In the genomic region with DNA sequence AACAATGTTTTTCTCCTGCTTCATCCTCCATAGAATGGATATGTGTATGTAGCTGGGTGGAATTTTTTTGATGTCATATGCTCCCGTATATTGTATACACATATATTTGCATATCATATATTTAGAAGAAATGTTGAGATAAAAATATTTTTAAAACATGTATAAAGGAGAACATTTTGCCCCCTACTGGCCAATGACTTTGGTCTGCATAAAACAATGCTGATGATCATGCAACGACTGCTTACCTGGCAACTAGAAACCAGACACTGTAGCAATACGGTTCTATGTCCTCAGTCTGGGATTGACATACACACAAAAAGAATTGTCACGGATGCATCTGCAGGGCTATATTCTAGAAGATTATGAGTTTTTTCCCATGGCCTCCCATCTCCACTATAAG, we compare ENCODE assay signal across 15 cellular contexts.
DNase-seq lines count a peak whose midpoint lies in the region; ATAC-seq, FAIRE-seq and TF ChIP-seq lines count a peak whose summit lies in the region.
"Had no signal": no experiment of that assay in that cellular context is flagged by ENCODE, and none has a peak within 500 bp of the region (broad histone marks: within the 10 kb centered on the region; RNA-seq: fewer than 3 reads in every experiment).

No MANE protein-coding gene starts in this region.

- H3T11ph ChIP-seq in H9 (ENCODE audit: low read length): no peak overlapping the region

- no peak overlapping the region for H2BK20ac ChIP-seq in H9 (ENCODE audit: low read depth, low read length, poor library complexity, severe bottlenecking)

- CTCF ChIA-PET in activated naive CD4-positive, alpha-beta T cell treated with anti-CD3 and anti-CD28 coated beads, Interleukin-2, amount 10 ng/mL, durations not matched to agents 7 days and 5 days (lab: Charles Lee): no interaction called here

- no peak overlapping the region for H3K14ac ChIP-seq in H9 (ENCODE audit: insufficient read depth, low read length)

- DNase-seq in H9 (no peak), NCI-H526 treated with DMSO at 0.1 percent for 48 hours (lab: John Stamatoyannopoulos, UW) (peak; percentile 28), bronchial epithelial cell (ENCODE audit: low read depth) (peak; percentile 13), sigmoid colon (no peak), cerebellar nuclear complex (lab: John Stamatoyannopoulos, UW) (no peak)
- DNase-seq in activated naive CD4-positive, alpha-beta T cell treated with anti-CD3 and anti-CD28 coated beads, Interleukin-2, amount 10 ng/mL, durations not matched to agents 7 days and 5 days: no peak
- DNase-seq: activated T-cell treated with anti-CD3 and anti-CD28 coated beads, Interleukin-2, amount 50 U/mL, for 72 hours; immature natural killer cell; naive B cell; NCI-H345; testis had no signal

- H3K4me1 ChIP-seq in H9 (ENCODE audit: insufficient read depth, low read length): no peaks in the 10 kb centered on the region
- H3K4me1 ChIP-seq in sigmoid colon: no peaks in the 10 kb centered on the region
- H3K4me1 ChIP-seq: testis had no signal

- H3K36me3 ChIP-seq in bronchial epithelial cell (ENCODE audit: control insufficient read depth, insufficient read depth, low read length) (no peaks in the 10 kb centered on the region), sigmoid colon (no peaks in the 10 kb centered on the region)

- TF ChIP-seq EP300 in sigmoid colon (IDR thresholded peaks at IDR 0.05): no peak

- H3K9me3 ChIP-seq in H9 (ENCODE audit: control insufficient read depth, low read depth, low read length) (no peaks in the 10 kb centered on the region), sigmoid colon (no peaks in the 10 kb centered on the region)
- H3K9me3 ChIP-seq: testis had no signal

- no peak overlapping the region for H3K27ac Mint-ChIP-seq in H9
- no peak overlapping the region for H3K27ac Mint-ChIP-seq in nephron
- no peak overlapping the region for H3K27ac Mint-ChIP-seq in activated naive CD4-positive, alpha-beta T cell treated with anti-CD3 and anti-CD28 coated beads, Interleukin-2, amount 10 ng/mL, durations not matched to agents 7 days and 5 days
- H3K27ac Mint-ChIP-seq: activated T-cell treated with anti-CD3 and anti-CD28 coated beads, Interleukin-2, amount 50 U/mL, for 72 hours; brain; immature natural killer cell; naive B cell had no signal

- H3K9ac ChIP-seq in H9 (ENCODE audit: extremely low read depth, insufficient read length, low read length): no peak overlapping the region
- H3K9ac ChIP-seq: KMS-11 had no signal

- no peak overlapping the region for H2BK5ac ChIP-seq in H9 (ENCODE audit: insufficient read length, low read length)

- no peak overlapping the region for H3K18ac ChIP-seq in H9 (ENCODE audit: insufficient read length, low read depth, low read length)

- H3K79me2 ChIP-seq in H9 (ENCODE audit: insufficient read depth, low read length): no peaks in the 10 kb centered on the region

- no peaks in the 10 kb centered on the region; a peak in 1 of 7 replicates for H3K36me3 Mint-ChIP-seq in H9 (ENCODE audit: insufficient read depth in 1 of 3, low read depth in 3 of 3)
- H3K36me3 Mint-ChIP-seq in nephron (ENCODE audit: low read depth): no peaks in the 10 kb centered on the region
- H3K36me3 Mint-ChIP-seq in activated naive CD4-positive, alpha-beta T cell treated with anti-CD3 and anti-CD28 coated beads, Interleukin-2, amount 10 ng/mL, durations not matched to agents 7 days and 5 days: no peaks in the 10 kb centered on the region
- H3K36me3 Mint-ChIP-seq: brain, immature natural killer cell, naive B cell had no signal

- H3K79me1 ChIP-seq in H9 (ENCODE audit: insufficient read depth, low read depth, low read length, poor library complexity, severe bottlenecking): no peaks in the 10 kb centered on the region

- H4K8ac ChIP-seq in H9 (replicated peaks; ENCODE audit: insufficient read length, low read depth, low read length): no peak overlapping the region

- no peaks in the 10 kb centered on the region for H3K23me2 ChIP-seq in H9 (ENCODE audit: insufficient read length, low read depth, low read length, poor library complexity, severe bottlenecking)

- H3K4me3 Mint-ChIP-seq in H9 (no peak overlapping the region), nephron (no peak overlapping the region)
- H3K4me3 Mint-ChIP-seq in activated naive CD4-positive, alpha-beta T cell treated with anti-CD3 and anti-CD28 coated beads, Interleukin-2, amount 10 ng/mL, durations not matched to agents 7 days and 5 days: no peak overlapping the region
- H3K4me3 Mint-ChIP-seq: activated T-cell treated with anti-CD3 and anti-CD28 coated beads, Interleukin-2, amount 50 U/mL, for 72 hours; brain; immature natural killer cell; naive B cell had no signal

- no peak overlapping the region for H2AFZ ChIP-seq in H9 (ENCODE audit: low read length)

- intact Hi-C loops in sigmoid colon (cut with DNase I): no loop called here

- no peak overlapping the region for H2AK5ac ChIP-seq in H9 (ENCODE audit: insufficient read length, low read length)

- no peak overlapping the region for H2BK15ac ChIP-seq in H9 (ENCODE audit: low read depth, low read length)

- no peak for FAIRE-seq in bronchial epithelial cell (lab: Jason Lieb, UNC)

- no CpG with 5 or more reads among the region's 4 CpGs for WGBS in H9 (ENCODE audit: extremely low coverage, insufficient read length, low lambda C conversion rate)
- 67 to 68% methylated on average over 4 of the region's 4 CpGs for WGBS in sigmoid colon, 2 donors

- H4K5ac ChIP-seq in H9 (ENCODE audit: insufficient read length, low read depth, low read length): no peak overlapping the region

- no peak overlapping the region for H3K4ac ChIP-seq in H9 (ENCODE audit: low read depth, low read length)

- H2BK12ac ChIP-seq in H9 (ENCODE audit: insufficient read length, low read depth, low read length): no peak overlapping the region

- H3K27ac ChIP-seq in H9 (ENCODE audit: insufficient read length, low read depth, low read length): no peak overlapping the region
- no peak overlapping the region for H3K27ac ChIP-seq in sigmoid colon
- H3K27ac ChIP-seq: KMS-11, testis had no signal

- peaks cover 43% of the 10 kb centered on the region for H3K27me3 Mint-ChIP-seq in H9 (ENCODE audit: low read depth)
- H3K27me3 Mint-ChIP-seq in nephron (ENCODE audit: low read depth): no peaks in the 10 kb centered on the region
- no peaks in the 10 kb centered on the region for H3K27me3 Mint-ChIP-seq in activated naive CD4-positive, alpha-beta T cell treated with anti-CD3 and anti-CD28 coated beads, Interleukin-2, amount 10 ng/mL, durations not matched to agents 7 days and 5 days
- H3K27me3 Mint-ChIP-seq: naive B cell had no signal

- H4K91ac ChIP-seq in H9 (ENCODE audit: insufficient read length, low read depth, low read length): no peak overlapping the region

- H4K20me1 ChIP-seq in H9 (ENCODE audit: control insufficient read depth, insufficient read depth, insufficient read length): no peaks in the 10 kb centered on the region

- no peak for ATAC-seq in HG02798 (IDR thresholded peaks at IDR 0.05; ENCODE audit: poor library complexity, unreplicated experiment)
- ATAC-seq: activated T-cell treated with anti-CD3 and anti-CD28 coated beads, Interleukin-2, amount 50 U/mL, for 72 hours had no signal

- H2BK120ac ChIP-seq in H9 (ENCODE audit: low read depth, low read length, poor library complexity, severe bottlenecking): no peak overlapping the region

- H3K27me3 ChIP-seq in H9 (ENCODE audit: insufficient read depth, low read length) (no peaks in the 10 kb centered on the region), bronchial epithelial cell (ENCODE audit: control insufficient read depth, insufficient read depth, low read length) (no peaks in the 10 kb centered on the region), sigmoid colon (no peaks in the 10 kb centered on the region)
- H3K27me3 ChIP-seq: testis had no signal

- H3K4me3 ChIP-seq in bronchial epithelial cell (ENCODE audit: low read depth, low read length) (no peak overlapping the region), sigmoid colon (no peak overlapping the region)
- H3K4me3 ChIP-seq: testis had no signal

- no peak for TF ChIP-seq POLR2A in sigmoid colon (IDR thresholded peaks at IDR 0.05)

- H3K4me1 Mint-ChIP-seq in H9 (peaks cover 7 to 10% of the 10 kb centered on the region in 2 experiments), nephron (peaks cover 8% of the 10 kb centered on the region)
- H3K4me1 Mint-ChIP-seq in activated naive CD4-positive, alpha-beta T cell treated with anti-CD3 and anti-CD28 coated beads, Interleukin-2, amount 10 ng/mL, durations not matched to agents 7 days and 5 days: no peaks in the 10 kb centered on the region
- H3K4me1 Mint-ChIP-seq: immature natural killer cell, naive B cell had no signal

- H3K9me3 Mint-ChIP-seq in H9: peaks cover 0 to 3% of the 10 kb centered on the region in 2 experiments; a peak in 2 of 5 replicates
- H3K9me3 Mint-ChIP-seq in nephron: no peaks in the 10 kb centered on the region
- peaks cover 11% of the 10 kb centered on the region for H3K9me3 Mint-ChIP-seq in activated naive CD4-positive, alpha-beta T cell treated with anti-CD3 and anti-CD28 coated beads, Interleukin-2, amount 10 ng/mL, durations not matched to agents 7 days and 5 days
- H3K9me3 Mint-ChIP-seq: brain had no signal

- no peak overlapping the region for H3K56ac ChIP-seq in H9 (ENCODE audit: insufficient read length, low read depth, low read length)

- TF ChIP-seq CTCF in H9 (conservative IDR thresholded peaks at IDR 0.05) (peak; percentile 57), bronchial epithelial cell (IDR thresholded peaks at IDR 0.05; ENCODE audit: insufficient read depth, low read length, severe bottlenecking) (no peak), nephron (IDR thresholded peaks at IDR 0.05; ENCODE audit: unreplicated experiment in 3 of 3) (peak; percentile 19 to 39 (median 29)), sigmoid colon (IDR thresholded peaks at IDR 0.05) (no peak)

- no peak overlapping the region for H3K23ac ChIP-seq in H9 (ENCODE audit: insufficient read length, low read depth, low read length)

- no peak overlapping the region for H3K4me2 ChIP-seq in H9 (ENCODE audit: insufficient read depth, insufficient read length, low read length)
- H3K4me2 ChIP-seq: KMS-11 had no signal

Comparison
In these comparisons a context has a peak if more than half of its experiments do, and no peak if none do; other contexts are left out.
1. DNase-seq: peak in NCI-H526 treated with DMSO at 0.1 percent for 48 hours (single experiment) and bronchial epithelial cell (single experiment); none in H9 (single experiment), sigmoid colon (single experiment), cerebellar nuclear complex (0 of 2) and activated naive CD4-positive, alpha-beta T cell treated with anti-CD3 and anti-CD28 coated beads, Interleukin-2, amount 10 ng/mL, durations not matched to agents 7 days and 5 days (single experiment).
2. CTCF ChIP-seq: peak in H9 (single experiment) and nephron (3 of 3); none in bronchial epithelial cell (single experiment) and sigmoid colon (0 of 4).